In the genomic region with DNA sequence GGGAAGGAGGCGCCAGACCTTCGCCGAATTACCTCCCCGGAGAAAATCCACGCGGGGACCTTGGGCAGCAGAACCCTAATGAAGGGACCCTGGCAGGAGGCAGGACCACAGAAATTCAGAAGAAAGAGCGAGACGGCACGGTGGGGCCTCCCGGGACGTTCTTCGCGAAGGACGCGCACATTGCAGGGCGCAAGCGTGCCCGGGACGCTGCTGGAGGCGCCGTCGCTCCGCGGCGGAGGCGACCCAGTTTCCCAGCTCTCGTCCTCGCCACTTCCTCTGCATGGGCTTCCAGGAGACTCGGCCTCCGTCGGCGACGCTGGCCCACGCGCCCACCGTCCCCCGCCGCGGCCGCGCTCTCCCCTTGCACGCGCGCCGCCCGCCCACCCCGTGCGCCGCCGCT, we compare ENCODE assay signal across 9 cellular contexts. TPM values are rescaled to one million over a fixed set of nuclear protein-coding genes. Genes with fewer than 3 reads are reported as not detected.
DNase-seq lines count a peak whose midpoint lies in the region; ATAC-seq and TF ChIP-seq lines count a peak whose summit lies in the region.
"Had no signal": no experiment of that assay in that cellular context is flagged by ENCODE, and none has a peak within 500 bp of the region (broad histone marks: within the 10 kb centered on the region; RNA-seq: fewer than 3 reads in every experiment).

No MANE protein-coding gene starts in this region.

- H3K9me3 ChIP-seq in BLaER1 (no peaks in the 10 kb centered on the region), esophagus muscularis mucosa (no peaks in the 10 kb centered on the region)

- no peaks in the 10 kb centered on the region for H3K36me3 ChIP-seq in BLaER1
- H3K36me3 ChIP-seq in esophagus muscularis mucosa = no peaks in the 10 kb centered on the region

- 13% methylated on average over 10 of the region's 50 CpGs for WGBS in esophagus muscularis mucosa

- H3K4me3 ChIP-seq in BLaER1 (peak overlapping the region; percentile 52), esophagus muscularis mucosa (peak overlapping the region; percentile 31 to 56 (median 36))

- no peaks in the 10 kb centered on the region for H3K36me3 Mint-ChIP-seq in activated CD4-positive, alpha-beta T cell treated with anti-CD3 and anti-CD28 coated beads, Interleukin-2, amount 10 ng/mL, durations not matched to agents 24 days and 14 days (ENCODE audit: low read depth)

- intact Hi-C loops in activated CD4-positive, alpha-beta T cell treated with anti-CD3 and anti-CD28 coated beads, Interleukin-2, amount 10 ng/mL, durations not matched to agents 24 days and 14 days (cut with micrococcal nuclease) = no loop called here
- intact Hi-C loops in esophagus muscularis mucosa (cut with DNase I) = no loop called here
- intact Hi-C loops in posterior vena cava (cut with DNase I) = no loop called here

- DNase-seq in activated CD4-positive, alpha-beta T cell treated with anti-CD3 and anti-CD28 coated beads, Interleukin-2, amount 10 ng/mL, durations not matched to agents 24 days and 14 days = peak; percentile 75
- DNase-seq in esophagus muscularis mucosa (ENCODE audit: extremely low spot score) (no peak), omental fat pad (ENCODE audit: low spot score) (no peak), NCI-H2107 (lab: John Stamatoyannopoulos, UW) (no peak), cortex of kidney (lab: John Stamatoyannopoulos, UW) (no peak), NCI-H82 (lab: John Stamatoyannopoulos, UW) (no peak), posterior vena cava (ENCODE audit: low spot score) (no peak)

- no peak overlapping the region for H3K4me3 Mint-ChIP-seq in activated CD4-positive, alpha-beta T cell treated with anti-CD3 and anti-CD28 coated beads, Interleukin-2, amount 10 ng/mL, durations not matched to agents 24 days and 14 days
- H3K4me3 Mint-ChIP-seq: T-helper 1 cell treated with Interleukin-12 subunit alpha and Interleukin-12 subunit beta and Interleukin-4 antibody, amounts not matched to agents 30 μg/mL and 1 μg/mL, for 36 hours had no signal

- no peaks in the 10 kb centered on the region for H3K9me3 Mint-ChIP-seq in activated CD4-positive, alpha-beta T cell treated with anti-CD3 and anti-CD28 coated beads, Interleukin-2, amount 10 ng/mL, durations not matched to agents 24 days and 14 days
- H3K9me3 Mint-ChIP-seq: T-helper 1 cell treated with Interleukin-12 subunit alpha and Interleukin-12 subunit beta and Interleukin-4 antibody, amounts not matched to agents 30 μg/mL and 1 μg/mL, for 36 hours had no signal

- TF ChIP-seq EP300 in esophagus muscularis mucosa (IDR thresholded peaks at IDR 0.05) = no peak

- H3K27me3 ChIP-seq in BLaER1 (peaks cover 38% of the 10 kb centered on the region), esophagus muscularis mucosa (no peaks in the 10 kb centered on the region)

- H3K27ac ChIP-seq in BLaER1 (no peak overlapping the region), esophagus muscularis mucosa (replicated peaks in 1 of 4) (no peak overlapping the region)

- peak; percentile 28 for ATAC-seq in omental fat pad (ENCODE audit: low FRiP score)

- H3K4me1 ChIP-seq in BLaER1 (peaks cover 34% of the 10 kb centered on the region), esophagus muscularis mucosa (peaks cover 14 to 28% (median 21%) of the 10 kb centered on the region in 4 donors)

- no peak overlapping the region for H3K9ac ChIP-seq in BLaER1

- no peak for TF ChIP-seq POLR2A in esophagus muscularis mucosa (IDR thresholded peaks at IDR 0.05; ENCODE audit: low read depth)

- H4K20me1 ChIP-seq in BLaER1 = peaks cover 6% of the 10 kb centered on the region; the same call in 1 of the 2 replicates

- peaks cover 21% of the 10 kb centered on the region for H3K4me1 Mint-ChIP-seq in activated CD4-positive, alpha-beta T cell treated with anti-CD3 and anti-CD28 coated beads, Interleukin-2, amount 10 ng/mL, durations not matched to agents 24 days and 14 days

- H3K27me3 Mint-ChIP-seq in activated CD4-positive, alpha-beta T cell treated with anti-CD3 and anti-CD28 coated beads, Interleukin-2, amount 10 ng/mL, durations not matched to agents 24 days and 14 days = peaks cover 13% of the 10 kb centered on the region

- H3K4me2 ChIP-seq in BLaER1 = peak overlapping the region; percentile 80

- H3K27ac Mint-ChIP-seq in activated CD4-positive, alpha-beta T cell treated with anti-CD3 and anti-CD28 coated beads, Interleukin-2, amount 10 ng/mL, durations not matched to agents 24 days and 14 days = no peak overlapping the region
- H3K27ac Mint-ChIP-seq: T-helper 1 cell treated with Interleukin-12 subunit alpha and Interleukin-12 subunit beta and Interleukin-4 antibody, amounts not matched to agents 30 μg/mL and 1 μg/mL, for 36 hours had no signal

- peak in 1 of 3 experiments; percentile 10 for TF ChIP-seq CTCF in esophagus muscularis mucosa (IDR thresholded peaks at IDR 0.05)
- no peak for TF ChIP-seq CTCF in omental fat pad (IDR thresholded peaks at IDR 0.05)

RNA-seq across cellular contexts. Expression of a gene that starts 31.9 kb away (rescaled TPM):
- total RNA-seq in activated CD4-positive, alpha-beta T cell treated with anti-CD3 and anti-CD28 coated beads, Interleukin-2, amount 10 ng/mL, durations not matched to agents 24 days and 14 days = 59.9 and 61.6 TPM in 2 replicates
- 10 to 100 TPM; 21.2 to 32.3 (median 24.2) TPM for total RNA-seq in esophagus muscularis mucosa
- 10 to 100 TPM; 30.9 to 58.1 (median 49.9) TPM for total RNA-seq in omental fat pad
- 10 to 100 TPM; 56.3 to 62.7 TPM for total RNA-seq in posterior vena cava
